ENCODE assay signal across 8 cellular contexts in genomic region chr11:6481924-6482275, GRCh38. TPM values are rescaled to one million over a fixed set of nuclear protein-coding genes. Genes with fewer than 3 reads are reported as not detected.
DNase-seq lines count a peak whose midpoint lies in the region; ATAC-seq and TF ChIP-seq lines count a peak whose summit lies in the region.

No MANE protein-coding gene starts in this region.

- H3K9me3 ChIP-seq in adipocyte (ENCODE audit: control insufficient read depth, low read length) (no peaks in the 10 kb centered on the region), testis (no peaks in the 10 kb centered on the region)

- DNase-seq in HFFc6 (no peak), adipocyte (ENCODE audit: low read depth) (peak; percentile 56), iris pigment epithelial cell (ENCODE audit: low read depth) (peak; percentile 35), testis (no peak), NCI-H1105 treated with DMSO at 0.1 percent for 48 hours (lab: John Stamatoyannopoulos, UW) (no peak)

- peaks cover 53% of the 10 kb centered on the region for H3K36me3 Mint-ChIP-seq in HFFc6 (ENCODE audit: low read depth)

- peaks cover 3% of the 10 kb centered on the region; the same call in 1 of the 2 replicates for H3K27me3 Mint-ChIP-seq in HFFc6 (ENCODE audit: insufficient read depth)

- H3K27ac Mint-ChIP-seq in HFFc6, result peak overlapping the region; percentile 98

- peak overlapping the region; percentile 98 for H3K4me3 Mint-ChIP-seq in HFFc6

- TF ChIP-seq POLR2A in testis (IDR thresholded peaks at IDR 0.05), result no peak

- ATAC-seq in HG02610 (IDR thresholded peaks at IDR 0.05; ENCODE audit: unreplicated experiment) (no peak), GM21423 (IDR thresholded peaks at IDR 0.05; ENCODE audit: unreplicated experiment) (no peak)

- TF ChIP-seq CTCF in C4-2B (conservative IDR thresholded peaks at IDR 0.05) (no peak), HFFc6 (IDR thresholded peaks at IDR 0.05) (no peak), testis (IDR thresholded peaks at IDR 0.05) (no peak)

- H3K27ac ChIP-seq in C4-2B (peak overlapping the region; percentile 83), testis (peak overlapping the region; percentile 87 to 88)

- H3K9ac ChIP-seq in adipocyte (ENCODE audit: low read length), result peak overlapping the region; percentile 98

- H3K27me3 ChIP-seq in adipocyte (replicated peaks; ENCODE audit: control insufficient read depth, insufficient read depth, low read length) (no peaks in the 10 kb centered on the region), testis (no peaks in the 10 kb centered on the region)

- H3K36me3 ChIP-seq in adipocyte (ENCODE audit: control insufficient read depth, insufficient read depth, low read length, severe bottlenecking), result peaks cover 66% of the 10 kb centered on the region
- no peaks in the 10 kb centered on the region for H3K36me3 ChIP-seq in testis (ENCODE audit: low read depth, missing control alignments)

- peak overlapping the region; percentile 97 for H3K4me3 ChIP-seq in adipocyte (ENCODE audit: low read length)
- peak overlapping the region; percentile 74 to 90 for H3K4me3 ChIP-seq in testis

- peaks cover 36% of the 10 kb centered on the region for H3K4me1 Mint-ChIP-seq in HFFc6 (ENCODE audit: low read depth)

- intact Hi-C loops in testis (cut with DNase I; ENCODE audit: low total_unique reads), result no loop called here

- no peaks in the 10 kb centered on the region for H3K9me3 Mint-ChIP-seq in HFFc6

- H3K4me1 ChIP-seq in adipocyte (ENCODE audit: control insufficient read depth, insufficient read depth, low read length) (peaks cover 28% of the 10 kb centered on the region), testis (peaks cover 18% of the 10 kb centered on the region)

- WGBS in testis, 2 donors, result 6 to 7% methylated on average over 6 to 12 of the region's 13 CpGs

RNA-seq across cellular contexts. Expression of gene TIMM10B, which starts 0.6 kb away (rescaled TPM):
- 10 to 100 TPM; 29.0 to 39.3 (median 31.0) TPM for total RNA-seq in HFFc6 (2021; fragmentation: NEBNext Ultra II Directional; extraction: Animal tissue kit (Norgen Biotek cat#: 25700))
- 10 to 100 TPM; 49.1 to 55.1 TPM for total RNA-seq in testis
- 37.0 TPM for polyA plus RNA-seq in testis (ENCODE audit: insufficient read depth, low read depth, low replicate concordance)

RNA-seq across cellular contexts. Expression of gene ARFIP2, which starts 0.8 kb away (rescaled TPM):
- total RNA-seq in HFFc6 (2021; fragmentation: NEBNext Ultra II Directional; extraction: Animal tissue kit (Norgen Biotek cat#: 25700)), result 10 to 100 TPM; 60.9 to 72.4 (median 67.7) TPM
- 10 to 100 TPM; 70.2 to 80.1 TPM for total RNA-seq in testis
- polyA plus RNA-seq in testis (ENCODE audit: insufficient read depth, low read depth, low replicate concordance), result 56.1 TPM

RNA-seq across cellular contexts. Expression of gene TRIM3, which starts 8.2 kb away (rescaled TPM):
- total RNA-seq in HFFc6 (2021; fragmentation: NEBNext Ultra II Directional; extraction: Animal tissue kit (Norgen Biotek cat#: 25700)), result 10 to 100 TPM; 14.3 to 19.1 (median 17.4) TPM
- total RNA-seq in testis, result 10 to 100 TPM; 29.4 TPM
- 15.0 TPM for polyA plus RNA-seq in testis (ENCODE audit: insufficient read depth, low read depth, low replicate concordance)

RNA-seq across cellular contexts. Expression of gene DNHD1, which starts 15.2 kb away (rescaled TPM):
- 1 to 10 TPM; 1.4 to 2.3 (median 1.6) TPM for total RNA-seq in HFFc6 (2021; fragmentation: NEBNext Ultra II Directional; extraction: Animal tissue kit (Norgen Biotek cat#: 25700))
- 100 to 1,000 TPM in 1 of 2 donors, 10 to 100 TPM in 1; 66.3 to 103 TPM for total RNA-seq in testis
- 83.2 TPM for polyA plus RNA-seq in testis (ENCODE audit: insufficient read depth, low read depth, low replicate concordance)

RNA-seq across cellular contexts. Expression of gene HPX, which starts 41.1 kb away (rescaled TPM):
- total RNA-seq in HFFc6 (2021; fragmentation: NEBNext Ultra II Directional; extraction: Animal tissue kit (Norgen Biotek cat#: 25700)), result under 1 TPM; 0.29 to 0.76 (median 0.55) TPM
- 1 to 10 TPM; 2.7 to 4.2 TPM for total RNA-seq in testis
- 3.1 TPM for polyA plus RNA-seq in testis (ENCODE audit: insufficient read depth, low read depth, low replicate concordance)

Comparison
In these comparisons a context has a peak if more than half of its experiments do, and no peak if none do; other contexts are left out.
1. DNase-seq: peak in adipocyte (single experiment) and iris pigment epithelial cell (single experiment); none in HFFc6 (single experiment), testis (single experiment) and NCI-H1105 treated with DMSO at 0.1 percent for 48 hours (single experiment).